8 cellular contexts compared by ENCODE assay signal in the genomic region with DNA sequence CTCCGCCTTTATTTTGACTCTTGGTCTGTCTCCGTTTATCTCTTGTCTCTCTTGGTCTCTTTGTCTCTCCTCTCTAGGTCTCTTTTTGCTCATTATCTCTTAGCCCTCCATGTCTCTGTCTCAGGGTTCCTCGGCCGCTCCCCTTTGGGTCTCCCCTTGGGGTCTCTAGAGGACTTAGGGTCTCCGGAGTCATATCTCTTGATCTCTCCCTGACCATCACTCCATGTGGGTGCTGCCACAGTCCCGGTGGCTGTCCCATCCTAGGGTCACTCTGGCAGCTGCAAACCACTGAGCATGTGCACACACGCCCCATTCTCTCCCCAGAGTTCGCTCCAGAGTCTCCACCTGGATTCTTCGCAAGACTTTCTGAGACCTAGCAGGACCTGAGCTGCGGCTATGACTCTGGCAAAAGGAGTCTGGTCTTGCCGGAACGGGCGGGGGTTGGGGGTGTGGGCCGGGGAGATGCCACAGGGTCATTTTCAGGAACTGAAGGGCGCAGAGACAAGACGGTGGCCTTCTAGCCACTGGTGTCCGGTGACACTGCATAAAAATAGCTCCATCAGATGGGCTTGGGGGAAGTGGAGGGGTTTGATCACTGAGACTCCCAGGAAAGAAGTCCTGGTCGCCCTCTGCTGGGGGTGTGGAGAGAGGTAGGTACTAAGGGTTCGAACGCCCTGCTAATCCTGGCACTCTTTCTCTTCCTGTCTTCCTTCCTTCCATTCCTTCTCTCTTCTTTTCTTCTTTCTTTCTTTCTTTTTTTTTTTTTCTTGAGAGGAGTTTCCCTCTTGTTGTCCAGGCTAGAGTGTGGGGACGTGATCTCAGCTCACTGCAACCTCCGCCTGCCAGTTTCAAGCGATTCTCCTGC. TPM values are rescaled to one million over a fixed set of nuclear protein-coding genes. Genes with fewer than 3 reads are reported as not detected.
DNase-seq lines count a peak whose midpoint lies in the region; ATAC-seq and TF ChIP-seq lines count a peak whose summit lies in the region.

No MANE protein-coding gene starts in this region.

- intact Hi-C loops in CD8-positive, alpha-beta T cell (cut with DNase I, micrococcal nuclease), result no loop called here
- intact Hi-C loops in colonic mucosa (cut with DNase I), result no loop called here

- H3K4me3 ChIP-seq in CD8-positive, alpha-beta T cell (ENCODE audit: low read depth, low read length), result no peak overlapping the region
- no peak overlapping the region for H3K4me3 ChIP-seq in colonic mucosa

- peaks cover 13% of the 10 kb centered on the region for H3K27me3 ChIP-seq in CD8-positive, alpha-beta T cell (ENCODE audit: insufficient read depth, low read length)
- peaks cover 37% of the 10 kb centered on the region for H3K27me3 ChIP-seq in colonic mucosa

- H3K27ac ChIP-seq in CD8-positive, alpha-beta T cell (ENCODE audit: low read depth, low read length), result no peak overlapping the region
- no peak overlapping the region for H3K27ac ChIP-seq in colonic mucosa

- no peaks in the 10 kb centered on the region for H3K9me3 ChIP-seq in CD8-positive, alpha-beta T cell (ENCODE audit: low read length)
- H3K9me3 ChIP-seq in colonic mucosa, result no peaks in the 10 kb centered on the region

- H3K4me1 ChIP-seq in CD8-positive, alpha-beta T cell (ENCODE audit: insufficient read depth, low read length), result no peaks in the 10 kb centered on the region
- H3K4me1 ChIP-seq in colonic mucosa, result no peaks in the 10 kb centered on the region

- H3K36me3 ChIP-seq in CD8-positive, alpha-beta T cell (ENCODE audit: insufficient read depth, low read length), result no peaks in the 10 kb centered on the region
- H3K36me3 ChIP-seq in colonic mucosa, result no peaks in the 10 kb centered on the region

- ATAC-seq in CD8-positive, alpha-beta T cell, result no peak
- ATAC-seq in HG03432 (IDR thresholded peaks at IDR 0.05; ENCODE audit: unreplicated experiment) (no peak), HG02798 (IDR thresholded peaks at IDR 0.05; ENCODE audit: poor library complexity, unreplicated experiment) (no peak)

- H3K9me3 Mint-ChIP-seq in CD8-positive, alpha-beta T cell, result no peaks in the 10 kb centered on the region

- peaks cover 55% of the 10 kb centered on the region for H3K27me3 Mint-ChIP-seq in CD8-positive, alpha-beta T cell (ENCODE audit: low read depth)

- CTCF ChIA-PET in CD8-positive, alpha-beta T cell (lab: Charles Lee), result interaction anchor here (1.1 to 1.9 kb wide), 3 partner anchors 71 to 125 kb away, joined by 5 to 8 read pairs (median 5); no protein-coding TSS in a partner anchor

- H3K4me3 Mint-ChIP-seq in CD8-positive, alpha-beta T cell, result peak overlapping the region; percentile 19

- no peak for DNase-seq in CD8-positive, alpha-beta T cell
- DNase-seq in HT1080 (ENCODE audit: low read depth), result peak; percentile 26
- DNase-seq in T1000 (lab: John Stamatoyannopoulos, UW), result peak; percentile 10
- peak; percentile 77 for DNase-seq in islet precursor cell
- no peak for DNase-seq in NK-92 (lab: John Stamatoyannopoulos, UW; ENCODE audit: unreplicated experiment)
- no peak for DNase-seq in colonic mucosa

- H3K27ac Mint-ChIP-seq in CD8-positive, alpha-beta T cell, result no peak overlapping the region

- H3K4me1 Mint-ChIP-seq in CD8-positive, alpha-beta T cell (ENCODE audit: low read depth), result peaks cover 8% of the 10 kb centered on the region

- no peak for TF ChIP-seq CTCF in CD8-positive, alpha-beta T cell (IDR thresholded peaks at IDR 0.05)
- no peak for TF ChIP-seq CTCF in colonic mucosa (IDR thresholded peaks at IDR 0.05)

- H3K9ac ChIP-seq in colonic mucosa (ENCODE audit: low read depth in 2 of 2, low read length in 2 of 2), result no peak overlapping the region

- POLR2A ChIA-PET in CD8-positive, alpha-beta T cell (lab: Charles Lee), result no interaction called here

- H3K36me3 Mint-ChIP-seq in CD8-positive, alpha-beta T cell, result no peaks in the 10 kb centered on the region

RNA-seq across cellular contexts. Expression of a gene that starts 1.2 kb away (rescaled TPM):
- not detected for total RNA-seq in CD8-positive, alpha-beta T cell
- total RNA-seq in HT1080 (2014; rRNA removed; shearing (Covaris generic)), result not detected in 2 replicates
- polyA plus RNA-seq in HT1080 (2015; cell fraction: cytosol; rRNA removed), result not detected in 2 replicates
- polyA plus RNA-seq in HT1080 (2015; cell fraction: nucleus; rRNA removed), result not detected in 2 replicates
- total RNA-seq in colonic mucosa, result not detected

RNA-seq across cellular contexts. Expression of a gene that starts 9.1 kb away (rescaled TPM):
- total RNA-seq in CD8-positive, alpha-beta T cell, result not detected
- total RNA-seq in HT1080 (2014; rRNA removed; shearing (Covaris generic)), result not detected in 2 replicates
- polyA plus RNA-seq in HT1080 (2015; cell fraction: cytosol; rRNA removed), result not detected in 2 replicates
- not detected in 2 replicates for polyA plus RNA-seq in HT1080 (2015; cell fraction: nucleus; rRNA removed)
- not detected for total RNA-seq in colonic mucosa

RNA-seq across cellular contexts. Expression of a gene that starts 11.5 kb away (rescaled TPM):
- 100 to 1,000 TPM; 341 to 350 TPM for total RNA-seq in CD8-positive, alpha-beta T cell
- total RNA-seq in HT1080 (2014; rRNA removed; shearing (Covaris generic)), result 265 and 348 TPM in 2 replicates
- polyA plus RNA-seq in HT1080 (2015; cell fraction: cytosol; rRNA removed), result 186 and 187 TPM in 2 replicates
- polyA plus RNA-seq in HT1080 (2015; cell fraction: nucleus; rRNA removed), result 423 and 454 TPM in 2 replicates
- 100 to 1,000 TPM; 124 to 204 TPM for total RNA-seq in colonic mucosa

RNA-seq across cellular contexts. Expression of a gene that starts 16.2 kb away (rescaled TPM):
- not detected for total RNA-seq in CD8-positive, alpha-beta T cell
- total RNA-seq in HT1080 (2014; rRNA removed; shearing (Covaris generic)), result 0.10 and 0.61 TPM in 2 replicates
- polyA plus RNA-seq in HT1080 (2015; cell fraction: cytosol; rRNA removed), result 2.0 and 2.3 TPM in 2 replicates
- 6.1 and 7.6 TPM in 2 replicates for polyA plus RNA-seq in HT1080 (2015; cell fraction: nucleus; rRNA removed)
- not detected for total RNA-seq in colonic mucosa

RNA-seq across cellular contexts. Expression of a gene that starts 24.8 kb away (rescaled TPM):
- total RNA-seq in CD8-positive, alpha-beta T cell, result not detected
- total RNA-seq in HT1080 (2014; rRNA removed; shearing (Covaris generic)), result 5.8 and 11.3 TPM in 2 replicates
- polyA plus RNA-seq in HT1080 (2015; cell fraction: cytosol; rRNA removed), result 13.3 and 21.8 TPM in 2 replicates
- 23.6 and 31.8 TPM in 2 replicates for polyA plus RNA-seq in HT1080 (2015; cell fraction: nucleus; rRNA removed)
- total RNA-seq in colonic mucosa, result not detected

Comparison
In these comparisons a context has a peak if more than half of its experiments do, and no peak if none do; other contexts are left out.
1. DNase-seq: peak in HT1080 (single experiment), T1000 (single experiment) and islet precursor cell (single experiment); none in CD8-positive, alpha-beta T cell (0 of 7), NK-92 (single experiment) and colonic mucosa (single experiment).